ENCODE assay signal across 20 cellular contexts in genomic region chr22:38776086-38776485, GRCh38.
"Had no signal": no experiment of that assay in that cellular context is flagged by ENCODE, and none has a peak within 500 bp of the region (broad histone marks: within the 10 kb centered on the region; RNA-seq: fewer than 3 reads in every experiment).

No MANE protein-coding gene starts in this region.

- ATAC-seq: activated CD4-positive, CD25-positive, alpha-beta regulatory T cell treated with anti-CD3 and anti-CD28 coated beads, Interleukin-2, amount 50 U/mL, for 24 hours; activated T-helper 17 cell treated with anti-CD3 and anti-CD28 coated beads, Interleukin-2, amount 50 U/mL, for 72 hours; PC-3 had no signal

- H3K9me3 Mint-ChIP-seq: activated naive CD4-positive, alpha-beta T cell treated with anti-CD3 and anti-CD28 coated beads for 36 hours; activated T-helper 17 cell treated with anti-CD3 and anti-CD28 coated beads, Interleukin-2, amount 50 U/mL, for 72 hours; T-helper 1 cell treated with Interleukin-12 subunit alpha and Interleukin-12 subunit beta and Interleukin-4 antibody, amounts not matched to agents 30 μg/mL and 1 μg/mL, for 36 hours had no signal

- H3K9me3 ChIP-seq: breast epithelium had no signal

- H3K4me1 ChIP-seq: breast epithelium had no signal

- H3K36me3 ChIP-seq: breast epithelium had no signal

- H3K27me3 ChIP-seq: breast epithelium had no signal

- DNase-seq: activated CD4-positive, alpha-beta T cell treated with anti-CD3 and anti-CD28 coated beads for 4 hours; activated CD4-positive, alpha-beta T cell treated with anti-CD3 and anti-CD28 coated beads, Interleukin-2, amount 50 U/mL, for 4 hours; activated gamma-delta T cell; activated naive CD4-positive, alpha-beta T cell treated with anti-CD3 and anti-CD28 coated beads for 36 hours; activated T-cell treated with anti-CD3 and anti-CD28 coated beads, Interleukin-2, amount 50 U/mL, for 48 hours; anterior cingulate cortex; caudate nucleus; Kasumi-1; NCI-H1105 treated with DMSO at 0.1 percent for 48 hours; NCI-H1436 treated with DMSO at 0.1 percent for 48 hours; NCI-H187; NCI-H2081; NCI-H510A treated with DMSO at 0.1 percent for 48 hours; PC-3; SHP77 treated with DMSO at 0.1 percent for 48 hours had no signal

- H3K27ac Mint-ChIP-seq: activated naive CD4-positive, alpha-beta T cell treated with anti-CD3 and anti-CD28 coated beads for 36 hours; T-helper 1 cell treated with Interleukin-12 subunit alpha and Interleukin-12 subunit beta and Interleukin-4 antibody, amounts not matched to agents 30 μg/mL and 1 μg/mL, for 36 hours had no signal

- H3K4me3 ChIP-seq: breast epithelium had no signal

- H3K27me3 Mint-ChIP-seq: activated naive CD8-positive, alpha-beta T cell; activated T-helper 17 cell treated with anti-CD3 and anti-CD28 coated beads, Interleukin-2, amount 50 U/mL, for 72 hours had no signal

- H3K4me3 Mint-ChIP-seq: activated naive CD4-positive, alpha-beta T cell treated with anti-CD3 and anti-CD28 coated beads for 36 hours; activated naive CD8-positive, alpha-beta T cell; activated T-helper 17 cell treated with anti-CD3 and anti-CD28 coated beads, Interleukin-2, amount 50 U/mL, for 72 hours; T-helper 1 cell treated with Interleukin-12 subunit alpha and Interleukin-12 subunit beta and Interleukin-4 antibody, amounts not matched to agents 30 μg/mL and 1 μg/mL, for 36 hours had no signal
